Comparison of ENCODE assay signal across 13 cellular contexts in genomic region chr7:1620835-1621234, GRCh38. TPM values are rescaled to one million over a fixed set of nuclear protein-coding genes. Genes with fewer than 3 reads are reported as not detected.
DNase-seq lines count a peak whose midpoint lies in the region; ATAC-seq and TF ChIP-seq lines count a peak whose summit lies in the region.
"Had no signal": no experiment of that assay in that cellular context is flagged by ENCODE, and none has a peak within 500 bp of the region (broad histone marks: within the 10 kb centered on the region; RNA-seq: fewer than 3 reads in every experiment).

No MANE protein-coding gene starts in this region.

- CTCF ChIA-PET in SK-N-SH (lab: Yijun Ruan, JAX) = no interaction called here
- CTCF ChIA-PET in activated CD8-positive, alpha-beta T cell treated with anti-CD3 and anti-CD28 coated beads for 36 hours (lab: Charles Lee) = no interaction called here

- TF ChIP-seq RAD21 in SK-N-SH (IDR thresholded peaks at IDR 0.05; ENCODE audit: low read length) = no peak

- no peaks in the 10 kb centered on the region for H3K36me3 ChIP-seq in SK-N-SH (replicated peaks in 1 of 2; ENCODE audit: control insufficient read depth in 1 of 2, insufficient read depth in 2 of 2, low read length in 1 of 2)
- no peaks in the 10 kb centered on the region for H3K36me3 ChIP-seq in osteoblast (ENCODE audit: insufficient read depth, low read length)
- H3K36me3 ChIP-seq: BLaER1 treated with 17β-estradiol and CSF1 and Interleukin-3, amounts not matched to agents 10 nM and 100 nM had no signal

- no peak overlapping the region for H2AFZ ChIP-seq in SK-N-SH (ENCODE audit: low read depth)
- no peak overlapping the region for H2AFZ ChIP-seq in osteoblast (ENCODE audit: low read length)

- H3K27me3 ChIP-seq in SK-N-SH (ENCODE audit: insufficient read depth) (peaks cover 17% of the 10 kb centered on the region; the same call in 1 of the 2 replicates), osteoblast (ENCODE audit: insufficient read depth, low read length) (peaks cover 3% of the 10 kb centered on the region)
- H3K27me3 ChIP-seq: BLaER1 treated with 17β-estradiol and CSF1 and Interleukin-3, amounts not matched to agents 10 nM and 100 nM had no signal

- WGBS in SK-N-SH (ENCODE audit: low lambda C conversion rate) = 83% methylated on average over 25 of the region's 27 CpGs

- no peak overlapping the region for H3K4me3 Mint-ChIP-seq in activated CD8-positive, alpha-beta T cell treated with anti-CD3 and anti-CD28 coated beads for 36 hours
- H3K4me3 Mint-ChIP-seq: CD4-positive, CD25-positive, alpha-beta regulatory T cell had no signal

- POLR2A ChIA-PET in SK-N-SH (lab: Yijun Ruan, JAX) = no interaction called here
- POLR2A ChIA-PET in activated CD8-positive, alpha-beta T cell treated with anti-CD3 and anti-CD28 coated beads for 36 hours (lab: Charles Lee) = no interaction called here

- no peaks in the 10 kb centered on the region for H3K9me3 Mint-ChIP-seq in activated CD8-positive, alpha-beta T cell treated with anti-CD3 and anti-CD28 coated beads for 36 hours

- H3K36me3 Mint-ChIP-seq in activated CD8-positive, alpha-beta T cell treated with anti-CD3 and anti-CD28 coated beads for 36 hours (ENCODE audit: low read depth) = no peaks in the 10 kb centered on the region
- H3K36me3 Mint-ChIP-seq: CD4-positive, CD25-positive, alpha-beta regulatory T cell had no signal

- H3F3A ChIP-seq in SK-N-SH (replicated peaks; ENCODE audit: insufficient read depth) = no peaks in the 10 kb centered on the region

- H3K4me3 ChIP-seq in SK-N-SH (ENCODE audit: low read depth in 2 of 2, low read length in 1 of 2) = no peak overlapping the region
- H3K4me3 ChIP-seq in osteoblast (ENCODE audit: insufficient read depth, low read length) = no peak overlapping the region
- H3K4me3 ChIP-seq: BLaER1 treated with 17β-estradiol and CSF1 and Interleukin-3, amounts not matched to agents 10 nM and 100 nM; GM12878 had no signal

- H3K4me2 ChIP-seq in SK-N-SH (no peak overlapping the region), osteoblast (ENCODE audit: insufficient read depth, low read length) (no peak overlapping the region)
- H3K4me2 ChIP-seq: BLaER1 treated with 17β-estradiol and CSF1 and Interleukin-3, amounts not matched to agents 10 nM and 100 nM had no signal

- H3K27ac Mint-ChIP-seq in activated CD8-positive, alpha-beta T cell treated with anti-CD3 and anti-CD28 coated beads for 36 hours = no peak overlapping the region
- H3K27ac Mint-ChIP-seq: CD4-positive, CD25-positive, alpha-beta regulatory T cell had no signal

- intact Hi-C loops in activated CD8-positive, alpha-beta T cell treated with anti-CD3 and anti-CD28 coated beads for 36 hours (cut with micrococcal nuclease) = no loop called here

- no peak overlapping the region for H3K9ac ChIP-seq in SK-N-SH
- H3K9ac ChIP-seq: BLaER1 treated with 17β-estradiol and CSF1 and Interleukin-3, amounts not matched to agents 10 nM and 100 nM had no signal

- H3K27me3 Mint-ChIP-seq in activated CD8-positive, alpha-beta T cell treated with anti-CD3 and anti-CD28 coated beads for 36 hours = no peaks in the 10 kb centered on the region

- ATAC-seq in SK-N-SH treated with all-trans-retinoic acid at 6 μM for 48 hours = no peak
- no peak for ATAC-seq in activated CD8-positive, alpha-beta T cell treated with anti-CD3 and anti-CD28 coated beads for 36 hours
- ATAC-seq: GM12878, HCT116 had no signal

- H4K20me1 ChIP-seq in SK-N-SH (ENCODE audit: insufficient read depth) (no peaks in the 10 kb centered on the region), osteoblast (ENCODE audit: insufficient read depth, low read length) (no peaks in the 10 kb centered on the region)
- H4K20me1 ChIP-seq: BLaER1 treated with 17β-estradiol and CSF1 and Interleukin-3, amounts not matched to agents 10 nM and 100 nM had no signal

- DNase-seq in SK-N-SH = peak; percentile 30
- DNase-seq in islet precursor cell = peak; percentile 49
- DNase-seq in osteoblast (ENCODE audit: insufficient read length, low spot score, missing footprints) = peak; percentile 26
- no peak for DNase-seq in NCI-H82 treated with DMSO at 0.1 percent for 48 hours (lab: John Stamatoyannopoulos, UW; ENCODE audit: unreplicated experiment)
- no peak for DNase-seq in activated CD8-positive, alpha-beta T cell treated with anti-CD3 and anti-CD28 coated beads for 36 hours
- no peak for DNase-seq in DMS 273 treated with DMSO at 0.1 percent for 48 hours (lab: John Stamatoyannopoulos, UW)
- DNase-seq: ACHN; CD4-positive, CD25-positive, alpha-beta regulatory T cell; DMS79 had no signal

- H3K4me1 Mint-ChIP-seq in activated CD8-positive, alpha-beta T cell treated with anti-CD3 and anti-CD28 coated beads for 36 hours (ENCODE audit: low read depth) = no peaks in the 10 kb centered on the region
- H3K4me1 Mint-ChIP-seq: CD4-positive, CD25-positive, alpha-beta regulatory T cell had no signal

- H3K79me2 ChIP-seq in SK-N-SH (ENCODE audit: insufficient read depth) (no peaks in the 10 kb centered on the region), osteoblast (ENCODE audit: insufficient read depth, low read length) (no peaks in the 10 kb centered on the region)

- H3K9me2 ChIP-seq in SK-N-SH = no peaks in the 10 kb centered on the region

- H3K9me3 ChIP-seq in SK-N-SH (no peaks in the 10 kb centered on the region), osteoblast (ENCODE audit: low read depth, low read length) (no peaks in the 10 kb centered on the region)

- TF ChIP-seq CTCF in SK-N-SH (IDR thresholded peaks at IDR 0.05) = no peak
- TF ChIP-seq CTCF in osteoblast (IDR thresholded peaks at IDR 0.05; ENCODE audit: extremely low read depth, low read depth, low read length) = no peak
- TF ChIP-seq CTCF in activated CD8-positive, alpha-beta T cell treated with anti-CD3 and anti-CD28 coated beads for 36 hours (IDR thresholded peaks at IDR 0.05) = no peak

- no peak for TF ChIP-seq EP300 in SK-N-SH (IDR thresholded peaks at IDR 0.05; ENCODE audit: borderline replicate concordance in 1 of 2, low read depth in 1 of 2, low read length in 1 of 2)

- H3K27ac ChIP-seq in SK-N-SH (ENCODE audit: low read depth in 2 of 2, low read length in 1 of 2) = no peak overlapping the region
- H3K27ac ChIP-seq in osteoblast (ENCODE audit: low read depth, low read length) = no peak overlapping the region
- H3K27ac ChIP-seq: BLaER1 treated with 17β-estradiol and CSF1 and Interleukin-3, amounts not matched to agents 10 nM and 100 nM had no signal

- peaks cover 0 to 7% of the 10 kb centered on the region in 2 experiments; a peak in 1 of 4 replicates for H3K4me1 ChIP-seq in SK-N-SH (ENCODE audit: control insufficient read depth in 1 of 2, insufficient read depth in 2 of 2, low read depth in 1 of 2, low read length in 1 of 2)
- no peaks in the 10 kb centered on the region for H3K4me1 ChIP-seq in osteoblast (ENCODE audit: insufficient read depth, low read length)

TF ChIP-seq in SK-N-SH, 30 proteins besides CTCF, POLR2A, EP300 and RAD21 (continues in another document):
- TF ChIP-seq JUND (IDR thresholded peaks at IDR 0.05) (no peak), PBX3 (IDR thresholded peaks at IDR 0.05) (no peak)

TF ChIP-seq in SK-N-SH treated with all-trans-retinoic acid at 6 μM for 48 hours, 23 proteins besides CTCF, POLR2A, EP300 and RAD21 (continues in another document):
- TF ChIP-seq ZNF70 (CRISPR knock-in tag; IDR thresholded peaks at IDR 0.05) (no peak), CSDC2 (CRISPR knock-in tag; IDR thresholded peaks at IDR 0.05) (no peak), ZFP30 (CRISPR knock-in tag; IDR thresholded peaks at IDR 0.05) (no peak), ZFP3 (CRISPR knock-in tag; IDR thresholded peaks at IDR 0.05) (no peak), PPARA (CRISPR knock-in tag; IDR thresholded peaks at IDR 0.05; ENCODE audit: borderline replicate concordance) (no peak), BACH2 (CRISPR knock-in tag; IDR thresholded peaks at IDR 0.05; ENCODE audit: borderline replicate concordance) (no peak), TCF4 (CRISPR knock-in tag; IDR thresholded peaks at IDR 0.05; ENCODE audit: borderline replicate concordance) (no peak), TSHZ2 (CRISPR knock-in tag; IDR thresholded peaks at IDR 0.05) (no peak)

RNA-seq across cellular contexts. Expression of gene ELFN1, which starts 49.2 kb away (rescaled TPM):
- 0.05 and 0.06 TPM in 2 replicates for polyA plus RNA-seq in SK-N-SH (2012; rRNA removed)
- 0.01 and 0.03 TPM in 2 replicates for polyA plus RNA-seq in SK-N-SH (2012; cell fraction: cytosol; rRNA removed)
- 0.01 and 0.05 TPM in 2 replicates for polyA plus RNA-seq in SK-N-SH (2012; cell fraction: nucleus; rRNA removed)
- total RNA-seq in osteoblast = 12.7 and 14.1 TPM in 2 replicates
- under 1 TPM; 0.20 to 0.36 TPM for total RNA-seq in activated CD8-positive, alpha-beta T cell treated with anti-CD3 and anti-CD28 coated beads for 36 hours
- total RNA-seq: CD4-positive, CD25-positive, alpha-beta regulatory T cell; GM12878 had no signal
- polyA plus RNA-seq: CD4-positive, CD25-positive, alpha-beta regulatory T cell had no signal

RNA-seq across cellular contexts. Expression of gene PSMG3, which starts 51.0 kb away (rescaled TPM):
- polyA plus RNA-seq in SK-N-SH (2012; rRNA removed) = 106 and 109 TPM in 2 replicates
- 71.7 and 94.8 TPM in 2 replicates for polyA plus RNA-seq in SK-N-SH (2012; cell fraction: cytosol; rRNA removed)
- 82.8 and 87.7 TPM in 2 replicates for polyA plus RNA-seq in SK-N-SH (2012; cell fraction: nucleus; rRNA removed)
- total RNA-seq in osteoblast = 32.1 and 38.7 TPM in 2 replicates
- 10 to 100 TPM; 38.9 to 41.5 TPM for total RNA-seq in activated CD8-positive, alpha-beta T cell treated with anti-CD3 and anti-CD28 coated beads for 36 hours

Comparison
In these comparisons a context has a peak if more than half of its experiments do, and no peak if none do; other contexts are left out.
1. DNase-seq: peak in SK-N-SH (single experiment), islet precursor cell (single experiment) and osteoblast (single experiment); none in NCI-H82 treated with DMSO at 0.1 percent for 48 hours (single experiment), activated CD8-positive, alpha-beta T cell treated with anti-CD3 and anti-CD28 coated beads for 36 hours (single experiment) and DMS 273 treated with DMSO at 0.1 percent for 48 hours (single experiment).
2. RNA of gene ELFN1, which starts 49.2 kb away (total RNA-seq): 12.7 to 14.1 TPM in osteoblast; 0.20 to 0.36 TPM in activated CD8-positive, alpha-beta T cell treated with anti-CD3 and anti-CD28 coated beads for 36 hours; every median in the first group is over 10 times any median in the second.